Comparison of ENCODE assay signal across 9 cellular contexts in the genomic region with DNA sequence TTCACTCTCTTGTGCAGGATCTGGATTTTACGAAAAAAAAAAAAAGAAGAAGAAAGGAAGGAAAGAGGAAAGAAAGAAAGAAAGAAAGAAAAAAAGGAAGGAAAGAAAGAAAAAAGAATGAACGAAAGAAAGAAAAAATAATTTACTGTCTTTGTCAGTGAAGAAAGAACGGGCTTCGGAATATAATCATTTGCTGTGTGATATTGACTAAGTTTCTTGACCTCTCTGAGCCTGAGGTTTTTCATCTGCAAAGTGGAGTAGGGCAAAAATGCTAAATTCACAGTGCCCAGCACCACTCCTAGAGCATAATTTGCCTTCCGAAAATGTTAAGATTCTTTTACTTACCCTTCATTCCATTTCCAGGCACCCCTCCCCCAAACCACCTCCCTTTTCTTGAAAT. TPM values are rescaled to one million over a fixed set of nuclear protein-coding genes. Genes with fewer than 3 reads are reported as not detected.
DNase-seq lines count a peak whose midpoint lies in the region; ATAC-seq and TF ChIP-seq lines count a peak whose summit lies in the region.
"Had no signal": no experiment of that assay in that cellular context is flagged by ENCODE, and none has a peak within 500 bp of the region (broad histone marks: within the 10 kb centered on the region; RNA-seq: fewer than 3 reads in every experiment).

No MANE protein-coding gene starts in this region.

- no peak overlapping the region for H3K27ac ChIP-seq in SJCRH30
- peak overlapping the region; percentile 12 for H3K27ac ChIP-seq in epithelial cell of prostate
- H3K27ac ChIP-seq in psoas muscle: peak overlapping the region; percentile 44

- TF ChIP-seq CTCF in psoas muscle (IDR thresholded peaks at IDR 0.05): no peak

- intact Hi-C loops in psoas muscle (cut with DNase I): no loop called here

- no peaks in the 10 kb centered on the region for H3K9me3 ChIP-seq in SJCRH30 (replicated peaks)
- no peaks in the 10 kb centered on the region for H3K9me3 ChIP-seq in psoas muscle

- ATAC-seq in psoas muscle (no peak), HG02798 (IDR thresholded peaks at IDR 0.05; ENCODE audit: poor library complexity, unreplicated experiment) (no peak), GM21447 (IDR thresholded peaks at IDR 0.05; ENCODE audit: unreplicated experiment) (no peak)

- peaks cover 6% of the 10 kb centered on the region; the same call in 1 of the 2 replicates for H3K4me1 ChIP-seq in SJCRH30
- H3K4me1 ChIP-seq in psoas muscle: peaks cover 45% of the 10 kb centered on the region

- H3K27me3 ChIP-seq in SJCRH30 (no peaks in the 10 kb centered on the region), psoas muscle (ENCODE audit: insufficient read depth in 3 of 3, low read length in 2 of 3) (no peaks in the 10 kb centered on the region)

- 56 to 61% (median 58%) methylated on average over 5 of the region's 5 CpGs for WGBS in psoas muscle, 3 donors

- H3K36me3 ChIP-seq in SJCRH30: no peaks in the 10 kb centered on the region
- peaks cover 0 to 6% of the 10 kb centered on the region in 2 donors for H3K36me3 ChIP-seq in psoas muscle (ENCODE audit: insufficient read depth in 1 of 2, low read depth in 1 of 2)

- H3K4me3 ChIP-seq in GM08714 (ENCODE audit: low read length) (peak overlapping the region; percentile 60; the same call in 1 of the 2 replicates), SJCRH30 (peak overlapping the region; percentile 58), psoas muscle (peak overlapping the region; percentile 64)

- DNase-seq in SJCRH30 (no peak), epithelial cell of prostate (ENCODE audit: low read depth, low spot score) (no peak), psoas muscle (no peak), NCI-H69 (lab: John Stamatoyannopoulos, UW) (no peak), SW480 (ENCODE audit: low spot score) (no peak)
- DNase-seq: NCI-H1417 treated with DMSO at 0.1 percent for 48 hours had no signal

RNA-seq across cellular contexts. Expression of gene CCR10, which starts 0.3 kb away (rescaled TPM):
- total RNA-seq in SJCRH30 (2014; rRNA removed; shearing (Covaris generic)): 0.99 and 1.0 TPM in 2 replicates
- 1 to 10 TPM; 1.2 to 5.0 (median 2.8) TPM for total RNA-seq in psoas muscle
- 1 to 10 TPM; 1.0 to 3.3 (median 1.6) TPM for polyA plus RNA-seq in psoas muscle

RNA-seq across cellular contexts. Expression of gene CNTNAP1, which starts 0.4 kb away (rescaled TPM):
- 4.0 and 5.0 TPM in 2 replicates for total RNA-seq in SJCRH30 (2014; rRNA removed; shearing (Covaris generic))
- 1 to 10 TPM; 1.9 to 2.6 (median 2.2) TPM for total RNA-seq in psoas muscle
- polyA plus RNA-seq in psoas muscle: 1 to 10 TPM; 1.0 to 3.4 (median 1.1) TPM

RNA-seq across cellular contexts. Expression of gene PLEKHH3, which starts 5.2 kb away (rescaled TPM):
- total RNA-seq in SJCRH30 (2014; rRNA removed; shearing (Covaris generic)): 10.9 and 13.7 TPM in 2 replicates
- 10 to 100 TPM; 15.0 to 33.8 (median 28.0) TPM for total RNA-seq in psoas muscle
- 10 to 100 TPM; 12.7 to 15.8 (median 14.2) TPM for polyA plus RNA-seq in psoas muscle

RNA-seq across cellular contexts. Expression of gene TUBG2, which starts 22.9 kb away (rescaled TPM):
- total RNA-seq in SJCRH30 (2014; rRNA removed; shearing (Covaris generic)): 6.2 and 10.4 TPM in 2 replicates
- total RNA-seq in psoas muscle: 10 to 100 TPM in 1 of 4 donors, 1 to 10 TPM in 3; 3.8 to 11.9 (median 5.7) TPM
- 1 to 10 TPM; 2.7 to 4.9 (median 4.2) TPM for polyA plus RNA-seq in psoas muscle
